Comparison of ENCODE assay signal across 9 cellular contexts in the genomic region with DNA sequence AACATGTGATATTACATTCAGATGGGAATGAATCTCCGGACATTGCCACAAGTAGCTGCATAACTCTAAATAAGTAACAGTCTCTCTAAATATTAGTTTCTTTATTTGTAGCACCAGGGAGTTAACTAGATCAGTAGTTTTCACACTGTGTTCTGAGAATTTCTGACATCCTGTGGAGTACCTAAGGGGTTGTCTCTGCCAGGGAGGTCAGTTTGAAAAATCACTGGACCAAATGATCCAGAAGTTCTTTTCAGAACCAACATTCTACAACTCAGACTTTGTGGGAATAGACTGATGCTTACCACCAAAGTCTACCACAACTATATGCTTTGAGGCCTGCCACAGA. TPM values are rescaled to one million over a fixed set of nuclear protein-coding genes. Genes with fewer than 3 reads are reported as not detected.
DNase-seq lines count a peak whose midpoint lies in the region; ATAC-seq and TF ChIP-seq lines count a peak whose summit lies in the region.
"Had no signal": no experiment of that assay in that cellular context is flagged by ENCODE, and none has a peak within 500 bp of the region (broad histone marks: within the 10 kb centered on the region; RNA-seq: fewer than 3 reads in every experiment).

No MANE protein-coding gene starts in this region.

- no peak for TF ChIP-seq POLR2A in upper lobe of left lung (IDR thresholded peaks at IDR 0.05)

- peak overlapping the region; percentile 60 for H2AFZ ChIP-seq in Karpas-422 (ENCODE audit: low read length)

- H3K27me3 ChIP-seq in DOHH2 (ENCODE audit: control insufficient read depth, low read length) (no peaks in the 10 kb centered on the region), Karpas-422 (ENCODE audit: low read length) (no peaks in the 10 kb centered on the region), upper lobe of left lung (no peaks in the 10 kb centered on the region)

- 96 to 97% methylated on average over 1 of the region's 1 CpG for WGBS in upper lobe of left lung, 2 donors

- H3K27ac ChIP-seq in DOHH2 (ENCODE audit: low read depth, low read length) (no peak overlapping the region), Karpas-422 (ENCODE audit: low read length) (no peak overlapping the region), upper lobe of left lung (no peak overlapping the region)

- TF ChIP-seq CTCF in DOHH2 (IDR thresholded peaks at IDR 0.05; ENCODE audit: low read depth, low read length, poor library complexity, severe bottlenecking) (no peak), upper lobe of left lung (IDR thresholded peaks at IDR 0.05) (no peak)

- 0 out of 2 replicates have a peak overlapping the region, but pooled peaks have one; percentile 1 for H3K4me3 ChIP-seq in DOHH2 (ENCODE audit: low read length)
- no peak overlapping the region for H3K4me3 ChIP-seq in Karpas-422 (ENCODE audit: low read length)
- H3K4me3 ChIP-seq in upper lobe of left lung: no peak overlapping the region

- H3K9me2 ChIP-seq in DOHH2 (replicated peaks; ENCODE audit: control insufficient read depth, low read length): no peaks in the 10 kb centered on the region
- H3K9me2 ChIP-seq in Karpas-422 (replicated peaks; ENCODE audit: insufficient read depth, low read length): no peaks in the 10 kb centered on the region

- H4K20me1 ChIP-seq in DOHH2 (ENCODE audit: control insufficient read depth, insufficient read depth, low read depth, low read length) (no peaks in the 10 kb centered on the region), Karpas-422 (ENCODE audit: insufficient read depth, low read depth, low read length) (no peaks in the 10 kb centered on the region)

- H3K4me2 ChIP-seq in DOHH2 (ENCODE audit: low read length) (peak overlapping the region; percentile 38), Karpas-422 (ENCODE audit: low read depth, low read length, poor library complexity, severe bottlenecking) (no peak overlapping the region)

- H3K9me3 ChIP-seq in DOHH2 (ENCODE audit: control insufficient read depth, insufficient read depth, low read length) (peaks cover 9% of the 10 kb centered on the region; the same call in 1 of the 2 replicates), Karpas-422 (ENCODE audit: low read length) (no peaks in the 10 kb centered on the region), upper lobe of left lung (peaks cover 0 to 1% (median 0%) of the 10 kb centered on the region in 4 donors)

- peaks cover 39% of the 10 kb centered on the region for H3K4me1 ChIP-seq in DOHH2 (ENCODE audit: control insufficient read depth, low read length)
- H3K4me1 ChIP-seq in Karpas-422 (ENCODE audit: low read length): peaks cover 11% of the 10 kb centered on the region
- no peaks in the 10 kb centered on the region for H3K4me1 ChIP-seq in upper lobe of left lung

- H3K79me2 ChIP-seq in DOHH2 (ENCODE audit: control insufficient read depth, low read length): no peaks in the 10 kb centered on the region
- H3K79me2 ChIP-seq in Karpas-422 (ENCODE audit: low read length): no peaks in the 10 kb centered on the region

- TF ChIP-seq EP300 in upper lobe of left lung (IDR thresholded peaks at IDR 0.05): no peak

- ATAC-seq in GM19397 (IDR thresholded peaks at IDR 0.05; ENCODE audit: unreplicated experiment) (peak; percentile 32), HG02870 (IDR thresholded peaks at IDR 0.05; ENCODE audit: unreplicated experiment) (peak; percentile 33), upper lobe of left lung (ENCODE audit: low FRiP score in 2 of 2) (no peak)

- no peak overlapping the region for H3K9ac ChIP-seq in Karpas-422 (ENCODE audit: low read length)

- H3F3A ChIP-seq in DOHH2 (ENCODE audit: control insufficient read depth, insufficient read depth): no peaks in the 10 kb centered on the region

- H3K36me3 ChIP-seq in DOHH2 (ENCODE audit: control insufficient read depth, low read length) (0 out of 2 replicates have a peak, but pooled peaks cover 3% of the 10 kb centered on the region), Karpas-422 (ENCODE audit: insufficient read depth, low read length) (no peaks in the 10 kb centered on the region), upper lobe of left lung (no peaks in the 10 kb centered on the region)

- peak; percentile 33 for DNase-seq in Karpas-422
- no peak for DNase-seq in SHP77 treated with DMSO at 0.1 percent for 48 hours (lab: John Stamatoyannopoulos, UW)
- no peak for DNase-seq in medulla oblongata (ENCODE audit: extremely low spot score)
- no peak for DNase-seq in HK-2 (ENCODE audit: unreplicated experiment)
- no peak for DNase-seq in upper lobe of left lung
- DNase-seq: H7 had no signal

RNA-seq across cellular contexts. Expression of a gene that starts 9.0 kb away (rescaled TPM):
- total RNA-seq in Karpas-422 (2014; rRNA removed; shearing (Covaris generic); ENCODE audit: low replicate concordance): 0.52 and 0.76 TPM in 2 replicates
- total RNA-seq in upper lobe of left lung: 1 to 10 TPM; 1.0 to 7.8 (median 6.4) TPM

RNA-seq across cellular contexts. Expression of a gene that starts 24.1 kb away (rescaled TPM):
- 8.5 and 24.4 TPM in 2 replicates for total RNA-seq in Karpas-422 (2014; rRNA removed; shearing (Covaris generic); ENCODE audit: low replicate concordance)
- 10 to 100 TPM in 5 of 6 donors, 1 to 10 TPM in 1; 4.2 to 27.8 (median 14.4) TPM for total RNA-seq in upper lobe of left lung

Comparison
In these comparisons a context has a peak if more than half of its experiments do, and no peak if none do; other contexts are left out.
1. ATAC-seq: peak in GM19397 (single experiment) and HG02870 (single experiment); none in upper lobe of left lung (0 of 2).